8 cellular contexts compared by ENCODE assay signal in genomic region chr11:13462928-13463778, GRCh38. TPM values are rescaled to one million over a fixed set of nuclear protein-coding genes. Genes with fewer than 3 reads are reported as not detected.
DNase-seq lines count a peak whose midpoint lies in the region; ATAC-seq, FAIRE-seq and TF ChIP-seq lines count a peak whose summit lies in the region.

Gene BTBD10 (minus strand): TSS chr11:13463222. CDS start chr11:13445124, 18,098 bp downstream.

- no peak within 1 kb of the TSS for H2BK12ac ChIP-seq in H1 (ENCODE audit: low read depth, low read length)

- peak within 1 kb of the TSS; percentile 99 for H3K4me3 Mint-ChIP-seq in Calu3 (ENCODE audit: low read depth, unreplicated experiment)
- H3K4me3 Mint-ChIP-seq in activated CD8-positive, alpha-beta memory T cell treated with anti-CD3 and anti-CD28 coated beads, Interleukin-2, amount 10 ng/mL, durations not matched to agents 7 days and 5 days = peak within 1 kb of the TSS; percentile 95

- no peaks in the 10 kb centered on the region for H3K27me3 ChIP-seq in HUES48 (ENCODE audit: control insufficient read depth, insufficient read depth, low read length)
- H3K27me3 ChIP-seq in NT2/D1 (ENCODE audit: insufficient read depth, insufficient read length) = no peaks in the 10 kb centered on the region
- no peaks in the 10 kb centered on the region for H3K27me3 ChIP-seq in H1 (replicated peaks in 1 of 4; ENCODE audit: control insufficient read depth in 3 of 4, extremely low read depth in 1 of 4, insufficient read depth in 3 of 4, low read length in 3 of 4)
- H3K27me3 ChIP-seq in mesendoderm (ENCODE audit: insufficient read depth, low read length, poor library complexity) = no peaks in the 10 kb centered on the region

- H3K56ac ChIP-seq in H1 (replicated peaks; ENCODE audit: insufficient read length, low read depth, low read length) = peak within 1 kb of the TSS; percentile 78
- H3K56ac ChIP-seq in mesendoderm (ENCODE audit: low read length) = peak within 1 kb of the TSS; percentile 92

- TF ChIP-seq EP300 in H1 (IDR thresholded peaks at IDR 0.05; ENCODE audit: borderline replicate concordance in 1 of 2, low read depth in 2 of 2, low read length in 2 of 2) = no peak

- peak within 1 kb of the TSS; percentile 98 for H2AFZ ChIP-seq in H1 (ENCODE audit: low read length)

- H3K79me2 ChIP-seq in H1 (ENCODE audit: control insufficient read depth in 1 of 2, insufficient read depth in 2 of 2, low read length in 2 of 2) (peaks cover 0 to 33% of the 10 kb centered on the region in 2 experiments; a peak in 2 of 4 replicates), mesendoderm (ENCODE audit: control insufficient read depth, insufficient read depth, low read length) (peaks cover 7% of the 10 kb centered on the region)

- H3K14ac ChIP-seq in H1 (ENCODE audit: insufficient read length) = no peak within 1 kb of the TSS

- TF ChIP-seq RAD21 in H1 (IDR thresholded peaks at IDR 0.05 in 1 of 2, conservative IDR thresholded peaks at IDR 0.05 in 1 of 2; ENCODE audit: low read depth in 2 of 2, low read length in 2 of 2) = no peak

- peak within 1 kb of the TSS; percentile 9 for H4K5ac ChIP-seq in H1 (ENCODE audit: insufficient read length, low read depth, low read length)
- H4K5ac ChIP-seq in mesendoderm (ENCODE audit: low read length) = peak within 1 kb of the TSS; percentile 84

- H3K9me3 Mint-ChIP-seq in Calu3 (ENCODE audit: low read depth, unreplicated experiment) = no peaks in the 10 kb centered on the region
- no peaks in the 10 kb centered on the region for H3K9me3 Mint-ChIP-seq in activated CD8-positive, alpha-beta memory T cell treated with anti-CD3 and anti-CD28 coated beads, Interleukin-2, amount 10 ng/mL, durations not matched to agents 7 days and 5 days (ENCODE audit: low read depth)

- H3K9me3 ChIP-seq in HUES48 (ENCODE audit: control insufficient read depth, insufficient read depth, low read length) (no peaks in the 10 kb centered on the region), NT2/D1 (ENCODE audit: insufficient read depth, low read length) (no peaks in the 10 kb centered on the region), H1 (ENCODE audit: insufficient read depth in 2 of 2, low read depth in 1 of 2, low read length in 1 of 2) (no peaks in the 10 kb centered on the region)

- TF ChIP-seq POLR2A in H1 (IDR thresholded peaks at IDR 0.05; ENCODE audit: control extremely low read depth in 1 of 2, low read depth in 2 of 2, low read length in 2 of 2) = peak in 1 of 2 experiments; percentile 87; a peak in 2 of 3 replicates

- intact Hi-C loops in Calu3 (cut with micrococcal nuclease; ENCODE audit: unreplicated experiment) = loop anchor here (10.0 kb wide), 1 partner anchor 248 kb away; no protein-coding TSS in a partner anchor

- no peaks in the 10 kb centered on the region; the same call in 1 of the 2 replicates for H3K4me1 ChIP-seq in HUES48 (ENCODE audit: control insufficient read depth, insufficient read depth, low read length)
- H3K4me1 ChIP-seq in NT2/D1 (ENCODE audit: insufficient read depth, insufficient read length) = peaks cover 3% of the 10 kb centered on the region
- no peaks in the 10 kb centered on the region; a peak in 1 of 7 replicates for H3K4me1 ChIP-seq in H1 (replicated peaks in 1 of 4; ENCODE audit: control insufficient read depth in 3 of 4, insufficient read depth in 4 of 4, low read length in 3 of 4)
- H3K4me1 ChIP-seq in mesendoderm (ENCODE audit: control insufficient read depth, low read depth, low read length) = peaks cover 2% of the 10 kb centered on the region

- H3K27ac ChIP-seq in HUES48 (ENCODE audit: low read depth, low read length) (peak within 1 kb of the TSS; percentile 91), H1 (ENCODE audit: low read depth, low read length) (no peak within 1 kb of the TSS), mesendoderm (ENCODE audit: low read depth, low read length) (peak within 1 kb of the TSS; percentile 94)

- peaks cover 23% of the 10 kb centered on the region for H3K36me3 Mint-ChIP-seq in Calu3 (ENCODE audit: insufficient read depth, unreplicated experiment)
- H3K36me3 Mint-ChIP-seq in activated CD8-positive, alpha-beta memory T cell treated with anti-CD3 and anti-CD28 coated beads, Interleukin-2, amount 10 ng/mL, durations not matched to agents 7 days and 5 days = peaks cover 16% of the 10 kb centered on the region

- H4K8ac ChIP-seq in H1 (ENCODE audit: extremely low read depth, insufficient read depth, low read length) (peak within 1 kb of the TSS; percentile 94; the same call in 1 of the 2 replicates), mesendoderm (ENCODE audit: low read depth, low read length) (peak within 1 kb of the TSS; percentile 70)

- no peaks in the 10 kb centered on the region for H4K20me1 ChIP-seq in H1 (replicated peaks in 1 of 2; ENCODE audit: control insufficient read depth in 1 of 2, insufficient read depth in 2 of 2, low read length in 2 of 2)

- H2BK15ac ChIP-seq in H1 (ENCODE audit: low read length) (no peak within 1 kb of the TSS), mesendoderm (replicated peaks; ENCODE audit: low read depth) (no peak within 1 kb of the TSS)

- H3K18ac ChIP-seq in H1 (ENCODE audit: extremely low read depth, low read length) = peak within 1 kb of the TSS; percentile 80
- peak within 1 kb of the TSS; percentile 94 for H3K18ac ChIP-seq in mesendoderm (ENCODE audit: low read length)

- BruUV-seq in Calu3 (replicated peaks; lab: Mats Ljungman, UMichigan) = TSS peak; percentile 99

- no peak within 1 kb of the TSS for H2AK5ac ChIP-seq in H1 (ENCODE audit: low read depth, low read length)
- no peak within 1 kb of the TSS for H2AK5ac ChIP-seq in mesendoderm (ENCODE audit: low read length)

- H2BK5ac ChIP-seq in H1 (ENCODE audit: low read depth, low read length) (peak within 1 kb of the TSS; percentile 3; the same call in 1 of the 2 replicates), mesendoderm (ENCODE audit: low read length) (peak within 1 kb of the TSS; percentile 24)

- no peak for FAIRE-seq in H1 (lab: Jason Lieb, UNC)

- H3K4me2 ChIP-seq in H1 (ENCODE audit: insufficient read depth in 1 of 2, low read depth in 2 of 2, low read length in 2 of 2) (peak within 1 kb of the TSS; percentile 71 to 83), mesendoderm (ENCODE audit: low read length) (peak within 1 kb of the TSS; percentile 93)

- no peaks in the 10 kb centered on the region for H3K27me3 Mint-ChIP-seq in Calu3 (ENCODE audit: unreplicated experiment)
- no peaks in the 10 kb centered on the region for H3K27me3 Mint-ChIP-seq in activated CD8-positive, alpha-beta memory T cell treated with anti-CD3 and anti-CD28 coated beads, Interleukin-2, amount 10 ng/mL, durations not matched to agents 7 days and 5 days

- TF ChIP-seq CTCF in Calu3 (IDR thresholded peaks at IDR 0.05; ENCODE audit: unreplicated experiment) (no peak), H1 (IDR thresholded peaks at IDR 0.05; ENCODE audit: control extremely low read depth in 1 of 3, insufficient read depth in 1 of 3, low read depth in 1 of 3, low read length in 3 of 3) (no peak)

- H3K4me1 Mint-ChIP-seq in Calu3 (ENCODE audit: low read depth, unreplicated experiment) = peaks cover 33% of the 10 kb centered on the region
- peaks cover 35% of the 10 kb centered on the region for H3K4me1 Mint-ChIP-seq in activated CD8-positive, alpha-beta memory T cell treated with anti-CD3 and anti-CD28 coated beads, Interleukin-2, amount 10 ng/mL, durations not matched to agents 7 days and 5 days

- H3K23ac ChIP-seq in H1 (ENCODE audit: insufficient read length) (no peak within 1 kb of the TSS), mesendoderm (ENCODE audit: low read length) (peak within 1 kb of the TSS; percentile 20)

- POLR2A ChIA-PET in H1 (lab: Charles Lee; ENCODE audit: partially characterized antibody) = interaction anchor here (1.0 kb wide), 1 partner anchor 9 kb away, joined by 3 read pairs; no protein-coding TSS in a partner anchor

- H4K91ac ChIP-seq in H1 (replicated peaks; ENCODE audit: insufficient read length, low read length) = no peak within 1 kb of the TSS

- H3K79me1 ChIP-seq in H1 (ENCODE audit: low read depth, low read length) (no peaks in the 10 kb centered on the region), mesendoderm (ENCODE audit: low read length) (no peaks in the 10 kb centered on the region)

- peak; percentile 97 for ATAC-seq in GM21423 (IDR thresholded peaks at IDR 0.05; ENCODE audit: unreplicated experiment)
- peak; percentile 99 for ATAC-seq in activated CD8-positive, alpha-beta memory T cell treated with anti-CD3 and anti-CD28 coated beads, Interleukin-2, amount 10 ng/mL, durations not matched to agents 7 days and 5 days

- H3K4ac ChIP-seq in H1 (replicated peaks; ENCODE audit: insufficient read length, low read depth, low read length) = no peak within 1 kb of the TSS
- no peak within 1 kb of the TSS for H3K4ac ChIP-seq in mesendoderm (ENCODE audit: low read depth, low read length)

- CTCF ChIA-PET in Calu3 (lab: Charles Lee) = interaction anchor here (1.0 to 1.3 kb wide), 2 partner anchors 24 to 39 kb away, joined by 4 to 5 read pairs; no protein-coding TSS in a partner anchor
- CTCF ChIA-PET in activated CD8-positive, alpha-beta memory T cell treated with anti-CD3 and anti-CD28 coated beads, Interleukin-2, amount 10 ng/mL, durations not matched to agents 7 days and 5 days (lab: Charles Lee) = interaction anchor here (1.2 to 2.5 kb wide), 2 partner anchors 24 to 204 kb away, joined by 3 to 7 read pairs; no protein-coding TSS in a partner anchor
- CTCF ChIA-PET in H1 (lab: Charles Lee; ENCODE audit: partially characterized antibody) = interaction anchor here (1.5 to 1.7 kb wide), 2 partner anchors 56 to 104 kb away, joined by 3 to 4 read pairs; no protein-coding TSS in a partner anchor

- H3K4me3 ChIP-seq in HUES48 (ENCODE audit: low read depth, low read length) (peak within 1 kb of the TSS; percentile 86), NT2/D1 (ENCODE audit: insufficient read length, low read depth) (peak within 1 kb of the TSS; percentile 86), H1 (ENCODE audit: extremely low read depth in 1 of 4, insufficient read depth in 2 of 4, low read depth in 3 of 4, low read length in 4 of 4) (peak within 1 kb of the TSS; percentile 83 to 91 (median 90)), mesendoderm (ENCODE audit: low read length) (peak within 1 kb of the TSS; percentile 86)

- DNase-seq in Calu3 (peak; percentile 93), NT2/D1 (ENCODE audit: low read depth, low spot score) (peak; percentile 81), H1 (ENCODE audit: low read depth in 1 of 2, low spot score in 2 of 2) (peak; percentile 72 to 86), mesendoderm (peak; percentile 97)
- DNase-seq in activated CD8-positive, alpha-beta memory T cell treated with anti-CD3 and anti-CD28 coated beads, Interleukin-2, amount 10 ng/mL, durations not matched to agents 7 days and 5 days = peak; percentile 95
- peak; percentile 89 for DNase-seq in stimulated activated CD8-positive, alpha-beta memory T cell treated with anti-CD3 and anti-CD28 coated beads, Interleukin-12 subunit alpha, Interleukin-12 subunit beta, amount 100 ng/mL, for 4 hours (ENCODE audit: low read depth)

- H2BK120ac ChIP-seq in H1 (replicated peaks; ENCODE audit: low read depth, low read length) (no peak within 1 kb of the TSS), mesendoderm (ENCODE audit: low read depth, low read length) (no peak within 1 kb of the TSS)

- peak within 1 kb of the TSS; percentile 90 for H3K27ac Mint-ChIP-seq in Calu3 (ENCODE audit: unreplicated experiment)
- peak within 1 kb of the TSS; percentile 97 for H3K27ac Mint-ChIP-seq in activated CD8-positive, alpha-beta memory T cell treated with anti-CD3 and anti-CD28 coated beads, Interleukin-2, amount 10 ng/mL, durations not matched to agents 7 days and 5 days

- 1% methylated on average over 54 of the region's 69 CpGs; no CpG with 5 or more reads in 1 of the 2 experiments for WGBS in H1 (ENCODE audit: extremely low coverage in 1 of 2, insufficient coverage in 1 of 2, insufficient read length in 1 of 2, insufficient replicate concordance in 2 of 2, low coverage in 1 of 2, low lambda C conversion rate in 2 of 2, missing lambda C conversion rate in 1 of 2), 2 experiments
- WGBS in mesendoderm (ENCODE audit: extremely low coverage, insufficient coverage, low lambda C conversion rate) = no CpG with 5 or more reads among the region's 69 CpGs

- H3K9ac ChIP-seq in HUES48 (ENCODE audit: low read depth, low read length) (peak within 1 kb of the TSS; percentile 72), NT2/D1 (ENCODE audit: insufficient read length, low read depth) (peak within 1 kb of the TSS; percentile 76), H1 (replicated peaks in 1 of 4; ENCODE audit: extremely low read depth in 1 of 4, low read depth in 3 of 4, low read length in 3 of 4) (peak within 1 kb of the TSS; percentile 75 to 85 (median 80)), mesendoderm (ENCODE audit: low read length) (peak within 1 kb of the TSS; percentile 82)

- H3K23me2 ChIP-seq in H1 (ENCODE audit: low read depth, low read length) = peaks cover 5% of the 10 kb centered on the region; the same call in 1 of the 2 replicates

- H2BK20ac ChIP-seq in H1 (ENCODE audit: low read length) = no peak within 1 kb of the TSS

- no peaks in the 10 kb centered on the region for H3K36me3 ChIP-seq in HUES48 (ENCODE audit: control insufficient read depth, insufficient read depth, low read length)
- H3K36me3 ChIP-seq in NT2/D1 (ENCODE audit: insufficient read depth, insufficient read length, low read length) = peaks cover 8% of the 10 kb centered on the region
- no peaks in the 10 kb centered on the region for H3K36me3 ChIP-seq in H1 (ENCODE audit: control insufficient read depth in 2 of 4, insufficient read depth in 4 of 4, low read length in 3 of 4)
- no peaks in the 10 kb centered on the region for H3K36me3 ChIP-seq in mesendoderm (ENCODE audit: control insufficient read depth, insufficient read depth, low read length)

RNA-seq across cellular contexts. Expression of gene BTBD10, which starts in this region (rescaled TPM):
- 29.7 and 33.3 TPM in 2 replicates for total RNA-seq in Calu3 (2022)
- 10 to 100 TPM; 19.5 to 23.9 TPM for total RNA-seq in activated CD8-positive, alpha-beta memory T cell treated with anti-CD3 and anti-CD28 coated beads, Interleukin-2, amount 10 ng/mL, durations not matched to agents 7 days and 5 days
- total RNA-seq in H1 (2021; fragmentation: NEBNext Ultra II Directional; extraction: Animal tissue kit (Norgen Biotek cat#: 25700)) = 22.2 TPM in 2 replicates
- polyA plus RNA-seq in H1 (2011; rRNA removed) = 7.8 and 13.8 TPM in 2 replicates
- 17.6 TPM for polyA plus RNA-seq in H1 (2011; cell fraction: cytosol; rRNA removed)
- 8.2 TPM for polyA plus RNA-seq in H1 (2011; cell fraction: nucleus; rRNA removed)
- polyA plus RNA-seq in H1 (2012, experiment 1 of 2) = 15.9 to 30.9 TPM (median 19.3 TPM) in 4 replicates
- polyA plus RNA-seq in H1 (2012, experiment 2 of 2) = 1.7 TPM
- polyA plus RNA-seq in H1 (2013, experiment 1 of 2) = 14.9 TPM
- polyA plus RNA-seq in H1 (2013, experiment 2 of 2) = 14.9 TPM
- 32.8 and 54.7 TPM in 2 replicates for polyA minus RNA-seq in H1 (2011; rRNA and poly(A)+ RNA removed)
- polyA minus RNA-seq in H1 (2011; cell fraction: cytosol; rRNA and poly(A)+ RNA removed) = 14.7 TPM
- 19.5 TPM for polyA minus RNA-seq in H1 (2011; cell fraction: nucleus; rRNA and poly(A)+ RNA removed)
- polyA plus RNA-seq in mesendoderm (2013, experiment 1 of 2) = 21.6 TPM
- 21.6 TPM for polyA plus RNA-seq in mesendoderm (2013, experiment 2 of 2)
